In genomic region chr15:71344316-71344715, GRCh38 we compare ENCODE assay signal across 19 cellular contexts.
DNase-seq lines count a peak whose midpoint lies in the region; ATAC-seq and TF ChIP-seq lines count a peak whose summit lies in the region.
"Had no signal": no experiment of that assay in that cellular context is flagged by ENCODE, and none has a peak within 500 bp of the region (broad histone marks: within the 10 kb centered on the region; RNA-seq: fewer than 3 reads in every experiment).

No MANE protein-coding gene starts in this region.

- H3K27ac ChIP-seq in IMR-90 (ENCODE audit: insufficient read depth, low read length): no peak overlapping the region
- H3K27ac ChIP-seq: 22Rv1, BLaER1, C4-2B, GM23248 had no signal

- dilution Hi-C loops in IMR-90 (cut with HindIII; ENCODE audit: low sequenced_read_pairs, unreplicated experiment): no loop called here

- H3K23ac ChIP-seq in IMR-90 (ENCODE audit: low read depth, low read length): no peak overlapping the region

- no peak; the same call in 1 of the 2 replicates for ATAC-seq in IMR-90 (ENCODE audit: low read depth)
- ATAC-seq in GM19452 (IDR thresholded peaks at IDR 0.05; ENCODE audit: unreplicated experiment): no peak
- ATAC-seq: CD8-positive, alpha-beta T cell; HCT116 had no signal

- no peak overlapping the region for H2BK15ac ChIP-seq in IMR-90 (ENCODE audit: low read depth, low read length)

- H2AK9ac ChIP-seq in IMR-90 (replicated peaks; ENCODE audit: low read depth, low read length, poor library complexity): no peak overlapping the region

- in situ Hi-C loops in IMR-90 (cut with MboI; ENCODE audit: low sequenced_read_pairs): no loop called here

- 0 out of 2 replicates have a peak overlapping the region, but pooled peaks have one; percentile 10 for H2BK120ac ChIP-seq in IMR-90 (ENCODE audit: low read depth, low read length)

- no peak overlapping the region for H3K18ac ChIP-seq in IMR-90 (ENCODE audit: low read depth, low read length)

- H4K5ac ChIP-seq in IMR-90 (ENCODE audit: low read depth, low read length): no peak overlapping the region

- no CpG with 5 or more reads among the region's 5 CpGs for WGBS in IMR-90 (ENCODE audit: extremely low coverage in 2 of 2, insufficient read length in 1 of 2), 2 experiments

- H3K79me1 ChIP-seq in IMR-90 (ENCODE audit: low read depth in 1 of 2, low read length in 2 of 2): peaks cover 0 to 3% of the 10 kb centered on the region in 2 experiments; a peak in 1 of 4 replicates

- no peak overlapping the region for H4K8ac ChIP-seq in IMR-90 (ENCODE audit: low read depth in 2 of 2, low read length in 2 of 2)

- H3K9me1 ChIP-seq in IMR-90 (ENCODE audit: insufficient read depth, low read length): peaks cover 4% of the 10 kb centered on the region; the same call in 1 of the 2 replicates

- POLR2A ChIA-PET in IMR-90 (lab: Charles Lee; ENCODE audit: unreplicated experiment): no interaction called here

- no peak overlapping the region for H2AFZ ChIP-seq in IMR-90 (replicated peaks; ENCODE audit: low read length, poor library complexity)
- H2AFZ ChIP-seq: GM23248 had no signal

- H4K91ac ChIP-seq in IMR-90 (ENCODE audit: insufficient read depth, low read depth, low read length): no peak overlapping the region

- no peak overlapping the region for H2BK5ac ChIP-seq in IMR-90 (ENCODE audit: low read depth, low read length, poor library complexity, severe bottlenecking)

- DNase-seq in NCI-H1092 treated with DMSO at 0.1 percent for 48 hours (lab: John Stamatoyannopoulos, UW) (peak; percentile 0), NCI-H1092 (lab: John Stamatoyannopoulos, UW) (no peak), NCI-H345 (lab: John Stamatoyannopoulos, UW) (peak; percentile 4), NCI-H345 treated with DMSO at 0.1 percent for 48 hours (lab: John Stamatoyannopoulos, UW; ENCODE audit: unreplicated experiment) (no peak), IMR-90 (no peak), astrocyte of the hippocampus (ENCODE audit: low read depth, low spot score) (peak; percentile 45), NCI-H2081 treated with DMSO at 0.1 percent for 48 hours (lab: John Stamatoyannopoulos, UW) (no peak)
- DNase-seq: Caco-2; CD4-positive, CD25-positive, alpha-beta regulatory T cell; CD8-positive, alpha-beta T cell; DMS153; DND-41; GM23248; H9 had no signal

- H3K9me3 ChIP-seq in IMR-90 (ENCODE audit: control insufficient read depth, insufficient read depth, low read length): no peaks in the 10 kb centered on the region
- H3K9me3 ChIP-seq: BLaER1, Caco-2 had no signal

- no TSS peak for BruUV-seq in IMR-90 (replicated peaks; lab: Mats Ljungman, UMichigan)

- H3K27me3 ChIP-seq in IMR-90 (ENCODE audit: control insufficient read depth, insufficient read depth, low read length): no peaks in the 10 kb centered on the region
- H3K27me3 ChIP-seq: BLaER1 had no signal

- no peak overlapping the region for H3K4me3 ChIP-seq in IMR-90 (ENCODE audit: insufficient read depth, low read depth, low read length)
- H3K4me3 ChIP-seq: BLaER1, GM23248 had no signal

- H3K4ac ChIP-seq in IMR-90 (ENCODE audit: low read depth, low read length): peak overlapping the region; percentile 8; the same call in 1 of the 2 replicates

- no peak overlapping the region for H3K14ac ChIP-seq in IMR-90 (replicated peaks; ENCODE audit: low read depth, low read length)

- CTCF ChIA-PET in IMR-90 (lab: Yijun Ruan, JAX): no interaction called here

- no peak overlapping the region for H3K4me2 ChIP-seq in IMR-90 (ENCODE audit: low read depth, low read length)
- H3K4me2 ChIP-seq: BLaER1 had no signal

- no peaks in the 10 kb centered on the region for H3K4me1 ChIP-seq in IMR-90 (ENCODE audit: control insufficient read depth, insufficient read depth, low read length)
- H3K4me1 ChIP-seq: BLaER1, Caco-2 had no signal

- H3K36me3 ChIP-seq in IMR-90 (ENCODE audit: control insufficient read depth, insufficient read depth, low read length): peaks cover 6% of the 10 kb centered on the region
- H3K36me3 ChIP-seq: BLaER1 had no signal

- intact Hi-C loops in IMR-90 (cut with micrococcal nuclease): no loop called here

- H2AK5ac ChIP-seq in IMR-90 (ENCODE audit: low read depth, low read length): no peak overlapping the region

- no peak overlapping the region for H3K9ac ChIP-seq in IMR-90 (ENCODE audit: low read depth, low read length)
- H3K9ac ChIP-seq: BLaER1, GM23248 had no signal

- no peak for TF ChIP-seq CTCF in IMR-90 (conservative IDR thresholded peaks at IDR 0.05; ENCODE audit: low read depth, low read length)

- no peaks in the 10 kb centered on the region for H4K20me1 ChIP-seq in IMR-90 (ENCODE audit: insufficient read depth, low read length)
- H4K20me1 ChIP-seq: BLaER1 had no signal

- no peak for TF ChIP-seq RAD21 in IMR-90 (IDR thresholded peaks at IDR 0.05; ENCODE audit: low read length)

- TF ChIP-seq POLR2A in IMR-90 (IDR thresholded peaks at IDR 0.05; ENCODE audit: low read depth, low read length): no peak

- H3K56ac ChIP-seq in IMR-90 (ENCODE audit: extremely low read depth, insufficient read depth, low read length): no peak overlapping the region

- no peak overlapping the region for H2BK20ac ChIP-seq in IMR-90 (ENCODE audit: low read depth, low read length)

TF ChIP-seq in IMR-90, 13 proteins besides CTCF, POLR2A, EP300 and RAD21:
- TF ChIP-seq MAFK (IDR thresholded peaks at IDR 0.05; ENCODE audit: low read depth, low read length): no peak
- no peak for TF ChIP-seq MAZ (IDR thresholded peaks at IDR 0.05; ENCODE audit: borderline replicate concordance, low read depth, low read length)
- no peak for TF ChIP-seq RCOR1 (IDR thresholded peaks at IDR 0.05; ENCODE audit: insufficient replicate concordance, low read length)
- TF ChIP-seq USF2 (IDR thresholded peaks at IDR 0.05; ENCODE audit: low read depth, low read length): no peak
- TF ChIP-seq SMC3 (IDR thresholded peaks at IDR 0.05; ENCODE audit: low read depth, low read length): no peak
- no peak for TF ChIP-seq FOS (IDR thresholded peaks at IDR 0.05; ENCODE audit: low read depth, low read length)
- TF ChIP-seq CEBPB (IDR thresholded peaks at IDR 0.05; ENCODE audit: low read depth, low read length): no peak
- TF ChIP-seq NFE2L2 (IDR thresholded peaks at IDR 0.05; ENCODE audit: low read depth, low read length): no peak
- TF ChIP-seq ELK1 (IDR thresholded peaks at IDR 0.05; ENCODE audit: borderline replicate concordance, low read depth, low read length): no peak

Comparison
In these comparisons a context has a peak if more than half of its experiments do, and no peak if none do; other contexts are left out.
1. DNase-seq: peak in NCI-H1092 treated with DMSO at 0.1 percent for 48 hours (single experiment), NCI-H345 (single experiment) and astrocyte of the hippocampus (single experiment); none in NCI-H1092 (single experiment), NCI-H345 treated with DMSO at 0.1 percent for 48 hours (single experiment), IMR-90 (single experiment) and NCI-H2081 treated with DMSO at 0.1 percent for 48 hours (single experiment).